ENCODE assay signal across 8 cellular contexts in the genomic region with DNA sequence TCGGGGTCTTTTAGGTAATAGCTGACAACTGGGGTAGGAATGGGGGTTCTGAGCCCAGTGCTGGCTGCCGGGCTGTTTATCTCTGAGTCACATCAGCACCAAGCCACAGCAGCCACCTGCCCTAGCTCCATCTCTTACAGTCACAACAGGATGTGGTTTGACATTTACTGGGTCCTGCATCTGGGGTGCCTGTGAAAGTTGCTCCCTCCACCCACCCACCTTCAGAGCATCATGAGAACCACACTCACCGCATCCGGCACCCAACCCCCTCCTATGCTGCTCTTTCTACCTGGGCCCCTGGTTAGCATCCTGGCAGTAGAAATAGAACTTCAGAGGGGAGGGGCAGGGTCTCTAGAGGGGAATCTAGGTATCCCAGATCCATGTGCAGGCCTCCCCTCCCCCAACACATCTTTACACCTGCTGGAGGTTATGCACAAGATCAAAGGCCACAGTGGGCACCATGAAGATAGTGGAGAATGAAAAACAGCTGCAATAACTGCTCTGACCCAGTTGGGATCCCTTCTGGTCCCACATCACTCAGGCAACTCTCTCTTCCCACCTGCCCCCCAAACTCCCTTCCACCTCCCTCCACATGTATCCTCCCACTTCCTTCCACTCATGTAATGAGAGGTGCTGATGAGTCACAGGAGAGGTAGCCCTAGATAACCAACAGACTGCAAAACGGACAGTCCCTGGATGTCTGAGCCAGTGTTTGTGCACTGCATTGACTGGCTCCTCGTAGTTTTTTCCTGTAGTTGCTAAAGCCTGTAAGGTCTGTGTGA. TPM values are rescaled to one million over a fixed set of nuclear protein-coding genes. Genes with fewer than 3 reads are reported as not detected.
DNase-seq lines count a peak whose midpoint lies in the region; ATAC-seq and TF ChIP-seq lines count a peak whose summit lies in the region.

No MANE protein-coding gene starts in this region.

- H4K5ac ChIP-seq in IMR-90 (ENCODE audit: low read depth, low read length), result no peak overlapping the region

- no peak overlapping the region for H3K14ac ChIP-seq in IMR-90 (replicated peaks; ENCODE audit: low read depth, low read length)

- dilution Hi-C loops in IMR-90 (cut with HindIII; ENCODE audit: low sequenced_read_pairs, unreplicated experiment), result no loop called here

- ATAC-seq in GM21390 (IDR thresholded peaks at IDR 0.05; ENCODE audit: unreplicated experiment) (peak; percentile 89), IMR-90 (ENCODE audit: low read depth) (no peak)
- peak; percentile 70 for ATAC-seq in stimulated activated naive CD8-positive, alpha-beta T cell treated with anti-CD3 and anti-CD28 coated beads, Interleukin-15, Interleukin-2, amounts not matched to agents 100 U/mL and 50 U/mL, for 24 hours

- POLR2A ChIA-PET in IMR-90 (lab: Charles Lee; ENCODE audit: unreplicated experiment), result no interaction called here

- DNase-seq in COLO668 (lab: John Stamatoyannopoulos, UW; ENCODE audit: unreplicated experiment) (peak; percentile 25), IMR-90 (peak; percentile 7), activated T-cell treated with anti-CD3 and anti-CD28 coated beads for 1 hour (ENCODE audit: low read depth) (peak; percentile 89), kidney epithelial cell (ENCODE audit: low read depth) (peak; percentile 48), esophagus muscularis mucosa (ENCODE audit: extremely low spot score) (no peak), NCI-H2196 treated with DMSO at 0.1 percent for 48 hours (lab: John Stamatoyannopoulos, UW; ENCODE audit: unreplicated experiment) (no peak)
- DNase-seq in stimulated activated naive CD8-positive, alpha-beta T cell treated with anti-CD3 and anti-CD28 coated beads, Interleukin-15, Interleukin-2, amounts not matched to agents 100 U/mL and 50 U/mL, for 24 hours, result peak; percentile 91

- no peak overlapping the region for H3K4me3 ChIP-seq in IMR-90 (ENCODE audit: insufficient read depth, low read depth, low read length)
- H3K4me3 ChIP-seq in kidney epithelial cell (ENCODE audit: low read depth, low read length), result no peak overlapping the region
- H3K4me3 ChIP-seq in esophagus muscularis mucosa, result no peak overlapping the region

- no peak overlapping the region for H2BK5ac ChIP-seq in IMR-90 (ENCODE audit: low read depth, low read length, poor library complexity, severe bottlenecking)

- H3K23ac ChIP-seq in IMR-90 (ENCODE audit: low read depth, low read length), result no peak overlapping the region

- H2BK15ac ChIP-seq in IMR-90 (ENCODE audit: low read depth, low read length), result no peak overlapping the region

- no peak overlapping the region for H4K91ac ChIP-seq in IMR-90 (ENCODE audit: insufficient read depth, low read depth, low read length)

- no peak for TF ChIP-seq POLR2A in IMR-90 (IDR thresholded peaks at IDR 0.05; ENCODE audit: low read depth, low read length)
- TF ChIP-seq POLR2A in esophagus muscularis mucosa (IDR thresholded peaks at IDR 0.05; ENCODE audit: low read depth), result no peak

- no peak overlapping the region for H2BK20ac ChIP-seq in IMR-90 (ENCODE audit: low read depth, low read length)

- H3K9me1 ChIP-seq in IMR-90 (ENCODE audit: insufficient read depth, low read length), result no peaks in the 10 kb centered on the region

- H3K27ac ChIP-seq in IMR-90 (ENCODE audit: insufficient read depth, low read length) (no peak overlapping the region), esophagus muscularis mucosa (replicated peaks in 1 of 4) (no peak overlapping the region)

- no peaks in the 10 kb centered on the region for H3K36me3 ChIP-seq in IMR-90 (ENCODE audit: control insufficient read depth, insufficient read depth, low read length)
- H3K36me3 ChIP-seq in kidney epithelial cell (ENCODE audit: control insufficient read depth, insufficient read depth, low read length), result no peaks in the 10 kb centered on the region
- no peaks in the 10 kb centered on the region for H3K36me3 ChIP-seq in esophagus muscularis mucosa

- H2AK5ac ChIP-seq in IMR-90 (ENCODE audit: low read depth, low read length), result no peak overlapping the region

- H4K20me1 ChIP-seq in IMR-90 (ENCODE audit: insufficient read depth, low read length), result no peaks in the 10 kb centered on the region

- H3K4me2 ChIP-seq in IMR-90 (ENCODE audit: low read depth, low read length), result no peak overlapping the region

- no peak for TF ChIP-seq RAD21 in IMR-90 (IDR thresholded peaks at IDR 0.05; ENCODE audit: low read length)

- H3K9ac ChIP-seq in IMR-90 (ENCODE audit: low read depth, low read length), result no peak overlapping the region

- CTCF ChIA-PET in IMR-90 (lab: Yijun Ruan, JAX), result interaction anchor here (1.5 to 1.7 kb wide), 3 partner anchors 26 to 274 kb away, joined by 4 to 8 read pairs (median 5); no protein-coding TSS in a partner anchor

- no peak overlapping the region for H3K18ac ChIP-seq in IMR-90 (ENCODE audit: low read depth, low read length)

- TF ChIP-seq EP300 in esophagus muscularis mucosa (IDR thresholded peaks at IDR 0.05), result no peak

- no peak overlapping the region for H2AK9ac ChIP-seq in IMR-90 (replicated peaks; ENCODE audit: low read depth, low read length, poor library complexity)

- TF ChIP-seq CTCF in IMR-90 (conservative IDR thresholded peaks at IDR 0.05; ENCODE audit: low read depth, low read length) (no peak), kidney epithelial cell (IDR thresholded peaks at IDR 0.05; ENCODE audit: insufficient read depth, low read length, poor library complexity, severe bottlenecking) (no peak), esophagus muscularis mucosa (IDR thresholded peaks at IDR 0.05) (no peak)

- H3K4me1 ChIP-seq in IMR-90 (ENCODE audit: control insufficient read depth, insufficient read depth, low read length) (no peaks in the 10 kb centered on the region), esophagus muscularis mucosa (no peaks in the 10 kb centered on the region)

- H3K9me3 ChIP-seq in IMR-90 (ENCODE audit: control insufficient read depth, insufficient read depth, low read length), result no peaks in the 10 kb centered on the region
- H3K9me3 ChIP-seq in esophagus muscularis mucosa, result no peaks in the 10 kb centered on the region

- intact Hi-C loops in IMR-90 (cut with micrococcal nuclease) (no loop called here), esophagus muscularis mucosa (cut with DNase I) (no loop called here)

- in situ Hi-C loops in IMR-90 (cut with MboI; ENCODE audit: low sequenced_read_pairs), result no loop called here

- no peak overlapping the region for H3K4ac ChIP-seq in IMR-90 (ENCODE audit: low read depth, low read length)

- no TSS peak for BruUV-seq in IMR-90 (replicated peaks; lab: Mats Ljungman, UMichigan)

- H3K79me1 ChIP-seq in IMR-90 (ENCODE audit: low read depth in 1 of 2, low read length in 2 of 2), result no peaks in the 10 kb centered on the region

- no peak overlapping the region for H2AFZ ChIP-seq in IMR-90 (replicated peaks; ENCODE audit: low read length, poor library complexity)

- H3K27me3 ChIP-seq in IMR-90 (ENCODE audit: control insufficient read depth, insufficient read depth, low read length) (peaks cover 3% of the 10 kb centered on the region; the same call in 1 of the 2 replicates), kidney epithelial cell (ENCODE audit: control insufficient read depth, insufficient read depth, low read length) (no peaks in the 10 kb centered on the region), esophagus muscularis mucosa (peaks cover 0 to 64% (median 8%) of the 10 kb centered on the region in 4 donors)

- no peak overlapping the region for H2BK120ac ChIP-seq in IMR-90 (ENCODE audit: low read depth, low read length)

- H3K56ac ChIP-seq in IMR-90 (ENCODE audit: extremely low read depth, insufficient read depth, low read length), result no peak overlapping the region

- WGBS in IMR-90 (ENCODE audit: extremely low coverage in 2 of 2, insufficient read length in 1 of 2), 2 experiments, result no CpG with 5 or more reads among the region's 6 CpGs
- 62% methylated on average over 5 of the region's 6 CpGs for WGBS in esophagus muscularis mucosa

- no peak overlapping the region for H4K8ac ChIP-seq in IMR-90 (ENCODE audit: low read depth in 2 of 2, low read length in 2 of 2)

TF ChIP-seq in IMR-90, 13 proteins besides CTCF, POLR2A, EP300 and RAD21 (continues in another document):
- no peak for TF ChIP-seq MAFK (IDR thresholded peaks at IDR 0.05; ENCODE audit: low read depth, low read length)
- TF ChIP-seq RFX5 (IDR thresholded peaks at IDR 0.05; ENCODE audit: low read depth, low read length), result no peak
- TF ChIP-seq MXI1 (IDR thresholded peaks at IDR 0.05; ENCODE audit: borderline replicate concordance, low read depth, low read length), result no peak
- TF ChIP-seq, protein P1, sequence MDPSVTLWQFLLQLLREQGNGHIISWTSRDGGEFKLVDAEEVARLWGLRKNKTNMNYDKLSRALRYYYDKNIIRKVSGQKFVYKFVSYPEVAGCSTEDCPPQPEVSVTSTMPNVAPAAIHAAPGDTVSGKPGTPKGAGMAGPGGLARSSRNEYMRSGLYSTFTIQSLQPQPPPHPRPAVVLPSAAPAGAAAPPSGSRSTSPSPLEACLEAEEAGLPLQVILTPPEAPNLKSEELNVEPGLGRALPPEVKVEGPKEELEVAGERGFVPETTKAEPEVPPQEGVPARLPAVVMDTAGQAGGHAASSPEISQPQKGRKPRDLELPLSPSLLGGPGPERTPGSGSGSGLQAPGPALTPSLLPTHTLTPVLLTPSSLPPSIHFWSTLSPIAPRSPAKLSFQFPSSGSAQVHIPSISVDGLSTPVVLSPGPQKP (IDR thresholded peaks at IDR 0.05; ENCODE audit: borderline replicate concordance, low read depth, low read length), result no peak
- TF ChIP-seq CEBPB (IDR thresholded peaks at IDR 0.05; ENCODE audit: low read depth, low read length), result no peak
- TF ChIP-seq BHLHE40 (IDR thresholded peaks at IDR 0.05; ENCODE audit: low read depth, low read length), result no peak
- no peak for TF ChIP-seq RCOR1 (IDR thresholded peaks at IDR 0.05; ENCODE audit: insufficient replicate concordance, low read length)
- TF ChIP-seq SMC3 (IDR thresholded peaks at IDR 0.05; ENCODE audit: low read depth, low read length), result no peak

RNA-seq across cellular contexts. Expression of a gene that starts 38.2 kb away (rescaled TPM):
- not detected in 2 replicates for total RNA-seq in IMR-90 (2012; rRNA removed)
- not detected in 2 replicates for polyA plus RNA-seq in IMR-90 (2012; rRNA removed)
- not detected in 2 replicates for polyA plus RNA-seq in IMR-90 (2012; cell fraction: cytosol; rRNA removed)
- not detected in 2 replicates for polyA plus RNA-seq in IMR-90 (2012; cell fraction: nucleus; rRNA removed; ENCODE audit: low replicate concordance)
- total RNA-seq in kidney epithelial cell, result not detected in 2 replicates
- under 1 TPM in 1 of 4 donors, not detected in 3; 0.39 TPM for total RNA-seq in esophagus muscularis mucosa

RNA-seq across cellular contexts. Expression of a gene that starts 45.9 kb away (rescaled TPM):
- total RNA-seq in IMR-90 (2012; rRNA removed), result under 0.01 TPM in 2 replicates
- 0.60 and 0.75 TPM in 2 replicates for polyA plus RNA-seq in IMR-90 (2012; rRNA removed)
- 0.45 and 0.99 TPM in 2 replicates for polyA plus RNA-seq in IMR-90 (2012; cell fraction: cytosol; rRNA removed)
- 0.77 and 1.9 TPM in 2 replicates for polyA plus RNA-seq in IMR-90 (2012; cell fraction: nucleus; rRNA removed; ENCODE audit: low replicate concordance)
- 3.3 and 7.7 TPM in 2 replicates for total RNA-seq in kidney epithelial cell
- total RNA-seq in esophagus muscularis mucosa, result 10 to 100 TPM in 1 of 4 donors, 1 to 10 TPM in 3; 3.3 to 10.5 (median 5.5) TPM

RNA-seq across cellular contexts. Expression of a gene that starts 59.7 kb away (rescaled TPM):
- total RNA-seq in IMR-90 (2012; rRNA removed) (not detected in 2 replicates), kidney epithelial cell (1.5 and 2.1 TPM in 2 replicates), esophagus muscularis mucosa (not detected)
- polyA plus RNA-seq in IMR-90 (2012; rRNA removed), result not detected in 2 replicates
- not detected in 2 replicates for polyA plus RNA-seq in IMR-90 (2012; cell fraction: cytosol; rRNA removed)
- polyA plus RNA-seq in IMR-90 (2012; cell fraction: nucleus; rRNA removed; ENCODE audit: low replicate concordance), result not detected in 2 replicates

Comparison
In these comparisons a context has a peak if more than half of its experiments do, and no peak if none do; other contexts are left out.
1. DNase-seq: peak in COLO668 (single experiment), IMR-90 (single experiment), activated T-cell treated with anti-CD3 and anti-CD28 coated beads for 1 hour (single experiment), kidney epithelial cell (single experiment) and stimulated activated naive CD8-positive, alpha-beta T cell treated with anti-CD3 and anti-CD28 coated beads, Interleukin-15, Interleukin-2, amounts not matched to agents 100 U/mL and 50 U/mL, for 24 hours (single experiment); none in esophagus muscularis mucosa (single experiment) and NCI-H2196 treated with DMSO at 0.1 percent for 48 hours (single experiment).